In genomic region chr5:139164897-139165296, GRCh38 we compare ENCODE assay signal across 1 cellular context.
TF ChIP-seq lines count a peak whose summit lies in the region.

No MANE protein-coding gene starts in this region.

TF ChIP-seq in HEK293, 187 proteins besides CTCF, POLR2A, EP300 and RAD21 (continued from another document):
- TF ChIP-seq, protein P1, sequence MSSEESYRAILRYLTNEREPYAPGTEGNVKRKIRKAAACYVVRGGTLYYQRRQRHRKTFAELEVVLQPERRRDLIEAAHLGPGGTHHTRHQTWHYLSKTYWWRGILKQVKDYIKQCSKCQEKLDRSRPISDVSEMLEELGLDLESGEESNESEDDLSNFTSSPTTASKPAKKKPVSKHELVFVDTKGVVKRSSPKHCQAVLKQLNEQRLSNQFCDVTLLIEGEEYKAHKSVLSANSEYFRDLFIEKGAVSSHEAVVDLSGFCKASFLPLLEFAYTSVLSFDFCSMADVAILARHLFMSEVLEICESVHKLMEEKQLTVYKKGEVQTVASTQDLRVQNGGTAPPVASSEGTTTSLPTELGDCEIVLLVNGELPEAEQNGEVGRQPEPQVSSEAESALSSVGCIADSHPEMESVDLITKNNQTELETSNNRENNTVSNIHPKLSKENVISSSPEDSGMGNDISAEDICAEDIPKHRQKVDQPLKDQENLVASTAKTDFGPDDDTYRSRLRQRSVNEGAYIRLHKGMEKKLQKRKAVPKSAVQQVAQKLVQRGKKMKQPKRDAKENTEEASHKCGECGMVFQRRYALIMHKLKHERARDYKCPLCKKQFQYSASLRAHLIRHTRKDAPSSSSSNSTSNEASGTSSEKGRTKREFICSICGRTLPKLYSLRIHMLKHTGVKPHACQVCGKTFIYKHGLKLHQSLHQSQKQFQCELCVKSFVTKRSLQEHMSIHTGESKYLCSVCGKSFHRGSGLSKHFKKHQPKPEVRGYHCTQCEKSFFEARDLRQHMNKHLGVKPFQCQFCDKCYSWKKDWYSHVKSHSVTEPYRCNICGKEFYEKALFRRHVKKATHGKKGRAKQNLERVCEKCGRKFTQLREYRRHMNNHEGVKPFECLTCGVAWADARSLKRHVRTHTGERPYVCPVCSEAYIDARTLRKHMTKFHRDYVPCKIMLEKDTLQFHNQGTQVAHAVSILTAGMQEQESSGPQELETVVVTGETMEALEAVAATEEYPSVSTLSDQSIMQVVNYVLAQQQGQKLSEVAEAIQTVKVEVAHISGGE (tag by site-specific recombination; conservative IDR thresholded peaks at IDR 0.05; ENCODE audit: low read depth), result peak; percentile 57; the same call in 1 of the 2 replicates
TF ChIP-seq in HEK293: peak in this region for 2; not testable (repeated sequence) for 185.
